In genomic region chr12:93107943-93108342, GRCh38 we compare ENCODE assay signal across 15 cellular contexts.
"Had no signal": no experiment of that assay in that cellular context is flagged by ENCODE, and none has a peak within 500 bp of the region (broad histone marks: within the 10 kb centered on the region; RNA-seq: fewer than 3 reads in every experiment).

No MANE protein-coding gene starts in this region.

- H3K4me1 Mint-ChIP-seq: activated naive CD8-positive, alpha-beta T cell treated with anti-CD3 and anti-CD28 coated beads, Interleukin-2, amount 10 ng/mL, durations not matched to agents 7 days and 5 days had no signal

- H3K9me3 Mint-ChIP-seq: activated CD4-positive, alpha-beta memory T cell treated with anti-CD3 and anti-CD28 coated beads for 36 hours; activated naive CD8-positive, alpha-beta T cell treated with anti-CD3 and anti-CD28 coated beads, Interleukin-2, amount 10 ng/mL, durations not matched to agents 7 days and 5 days had no signal

- H3K4me3 Mint-ChIP-seq: activated CD4-positive, alpha-beta memory T cell treated with anti-CD3 and anti-CD28 coated beads for 36 hours; activated naive CD8-positive, alpha-beta T cell treated with anti-CD3 and anti-CD28 coated beads, Interleukin-2, amount 10 ng/mL, durations not matched to agents 7 days and 5 days; activated T-cell treated with anti-CD3 and anti-CD28 coated beads, Interleukin-2, amount 50 U/mL, for 72 hours; stimulated activated memory B cell treated with anti-CD40 and anti-IgM and Interleukin-4, amounts not matched to agents 10 μg/mL and 1 μg/mL and 100 μg/mL, for 72 hours had no signal

- DNase-seq: activated CD4-positive, alpha-beta memory T cell treated with anti-CD3 and anti-CD28 coated beads for 36 hours; activated naive CD8-positive, alpha-beta T cell treated with anti-CD3 and anti-CD28 coated beads, Interleukin-2, amount 10 ng/mL, durations not matched to agents 7 days and 5 days; activated T-cell treated with anti-CD3 and anti-CD28 coated beads, Interleukin-2, amount 50 U/mL, for 72 hours; effector CD8-positive, alpha-beta T cell; hippocampal formation; midbrain; posterior cingulate gyrus; small intestine; T1000; upper lobe of left lung had no signal

- H3K36me3 ChIP-seq: ascending aorta, right atrium auricular region, upper lobe of left lung had no signal

- H3K27ac Mint-ChIP-seq: activated CD4-positive, alpha-beta memory T cell treated with anti-CD3 and anti-CD28 coated beads for 36 hours; activated naive CD8-positive, alpha-beta T cell treated with anti-CD3 and anti-CD28 coated beads, Interleukin-2, amount 10 ng/mL, durations not matched to agents 7 days and 5 days; stimulated activated memory B cell treated with anti-CD40 and anti-IgM and Interleukin-4, amounts not matched to agents 10 μg/mL and 1 μg/mL and 100 μg/mL, for 72 hours had no signal

- FAIRE-seq: small intestine had no signal

- H3K27ac ChIP-seq: ascending aorta, coronary artery, epithelial cell of prostate, upper lobe of left lung had no signal

- H3K4me3 ChIP-seq: ascending aorta, coronary artery, right atrium auricular region, upper lobe of left lung had no signal

- H3K9me3 ChIP-seq: ascending aorta, right atrium auricular region, upper lobe of left lung had no signal

- ATAC-seq: stimulated activated memory B cell treated with anti-CD40 and anti-IgM and Interleukin-4, amounts not matched to agents 10 μg/mL and 1 μg/mL and 100 μg/mL, for 72 hours had no signal

- H3K4me1 ChIP-seq: ascending aorta, upper lobe of left lung had no signal

- H3K27me3 Mint-ChIP-seq: activated CD4-positive, alpha-beta memory T cell treated with anti-CD3 and anti-CD28 coated beads for 36 hours; activated naive CD8-positive, alpha-beta T cell treated with anti-CD3 and anti-CD28 coated beads, Interleukin-2, amount 10 ng/mL, durations not matched to agents 7 days and 5 days; stimulated activated memory B cell treated with anti-CD40 and anti-IgM and Interleukin-4, amounts not matched to agents 10 μg/mL and 1 μg/mL and 100 μg/mL, for 72 hours had no signal

- H3K27me3 ChIP-seq: ascending aorta, right atrium auricular region, upper lobe of left lung had no signal

- H3K36me3 Mint-ChIP-seq: activated CD4-positive, alpha-beta memory T cell treated with anti-CD3 and anti-CD28 coated beads for 36 hours; activated naive CD8-positive, alpha-beta T cell treated with anti-CD3 and anti-CD28 coated beads, Interleukin-2, amount 10 ng/mL, durations not matched to agents 7 days and 5 days; stimulated activated memory B cell treated with anti-CD40 and anti-IgM and Interleukin-4, amounts not matched to agents 10 μg/mL and 1 μg/mL and 100 μg/mL, for 72 hours had no signal
